Comparison of ENCODE assay signal across 13 cellular contexts in genomic region chr6:151284012-151284411, GRCh38. TPM values are rescaled to one million over a fixed set of nuclear protein-coding genes. Genes with fewer than 3 reads are reported as not detected.
A peak's percentile ranks its signal among the peaks of the same experiment; 100 is the strongest.
DNase-seq lines count a peak whose midpoint lies in the region; ATAC-seq, FAIRE-seq and TF ChIP-seq lines count a peak whose summit lies in the region.
"Had no signal": no experiment of that assay in that cellular context is flagged by ENCODE, and none has a peak within 500 bp of the region (broad histone marks: within the 10 kb centered on the region; RNA-seq: fewer than 3 reads in every experiment).

No MANE protein-coding gene starts in this region.

- no peak for TF ChIP-seq CTCF in keratinocyte (optimal IDR thresholded peaks at IDR 0.05 in 1 of 3, IDR thresholded peaks at IDR 0.05 in 1 of 3, conservative IDR thresholded peaks at IDR 0.05 in 1 of 3; ENCODE audit: extremely low read depth in 1 of 3, insufficient read depth in 2 of 3, low read length in 3 of 3)

- H2AFZ ChIP-seq in keratinocyte (ENCODE audit: control insufficient read depth, low read length): no peak overlapping the region

- no peaks in the 10 kb centered on the region for H3K79me2 ChIP-seq in keratinocyte (ENCODE audit: control insufficient read depth, insufficient read depth, low read length)

- peaks cover 0 to 9% (median 0%) of the 10 kb centered on the region in 11 experiments; a peak in 2 of 22 replicates for H3K27me3 ChIP-seq in BLaER1 treated with 17β-estradiol and CSF1 and Interleukin-3, amounts not matched to agents 10 nM and 100 nM
- no peaks in the 10 kb centered on the region for H3K27me3 ChIP-seq in keratinocyte (ENCODE audit: control insufficient read depth, extremely low read depth, insufficient read depth, low read length)

- peak; percentile 50 for DNase-seq in keratinocyte (ENCODE audit: low read depth, low spot score)
- DNase-seq in LoVo (ENCODE audit: low spot score): no peak
- DNase-seq in MV-4-11 (lab: John Stamatoyannopoulos, UW): no peak
- no peak for DNase-seq in ureter (ENCODE audit: low spot score)
- DNase-seq: activated naive CD8-positive, alpha-beta T cell treated with anti-CD3 and anti-CD28 coated beads, Interleukin-2, amount 10 ng/mL, durations not matched to agents 7 days and 5 days; effector CD8-positive, alpha-beta T cell; NCI-H2081 treated with DMSO at 0.1 percent for 48 hours had no signal

- peaks cover 0 to 94% (median 21%) of the 10 kb centered on the region in 11 experiments; a peak in 13 of 22 replicates for H4K20me1 ChIP-seq in BLaER1 treated with 17β-estradiol and CSF1 and Interleukin-3, amounts not matched to agents 10 nM and 100 nM
- H4K20me1 ChIP-seq in keratinocyte (ENCODE audit: control insufficient read depth, extremely low read depth, insufficient read depth, low read length): no peaks in the 10 kb centered on the region

- dilution Hi-C loops in keratinocyte (cut with MboI; ENCODE audit: extremely low pct_ligation_motif_present, low sequenced_read_pairs): no loop called here

- peaks cover 0 to 24% (median 9%) of the 10 kb centered on the region in 11 experiments; a peak in 13 of 22 replicates for H3K36me3 ChIP-seq in BLaER1 treated with 17β-estradiol and CSF1 and Interleukin-3, amounts not matched to agents 10 nM and 100 nM
- H3K36me3 ChIP-seq in keratinocyte (ENCODE audit: control insufficient read depth in 2 of 2, extremely low read depth in 1 of 2, insufficient read depth in 2 of 2, low read length in 2 of 2): no peaks in the 10 kb centered on the region

- ATAC-seq in GM21367 (IDR thresholded peaks at IDR 0.05; ENCODE audit: unreplicated experiment) (peak; percentile 53), HG03571 (IDR thresholded peaks at IDR 0.05; ENCODE audit: unreplicated experiment) (peak; percentile 48), HG03025 (IDR thresholded peaks at IDR 0.05; ENCODE audit: low FRiP score, unreplicated experiment) (no peak)
- ATAC-seq: Right ventricle myocardium inferior had no signal

- H3K9me1 ChIP-seq in keratinocyte (ENCODE audit: control insufficient read depth, extremely low read depth, insufficient read depth, low read length): no peaks in the 10 kb centered on the region

- peak overlapping the region; percentile 71 to 89 (median 82) for H3K4me2 ChIP-seq in BLaER1 treated with 17β-estradiol and CSF1 and Interleukin-3, amounts not matched to agents 10 nM and 100 nM
- H3K4me2 ChIP-seq in keratinocyte (ENCODE audit: control insufficient read depth, extremely low read depth, insufficient read depth, low read depth, low read length): no peak overlapping the region

- H3K4me3 ChIP-seq in BLaER1 treated with 17β-estradiol and CSF1 and Interleukin-3, amounts not matched to agents 10 nM and 100 nM: peak overlapping the region in 5 of 10 experiments; percentile 11 to 52 (median 39); a peak in 9 of 20 replicates
- H3K4me3 ChIP-seq in keratinocyte (ENCODE audit: control insufficient read depth in 2 of 3, extremely low read depth in 1 of 3, insufficient read depth in 2 of 3, low read depth in 1 of 3, low read length in 3 of 3): no peak overlapping the region

- H3K9ac ChIP-seq in BLaER1 treated with 17β-estradiol and CSF1 and Interleukin-3, amounts not matched to agents 10 nM and 100 nM: peak overlapping the region in 4 of 11 experiments; percentile 16 to 46 (median 32); a peak in 3 of 22 replicates
- H3K9ac ChIP-seq in keratinocyte (ENCODE audit: control insufficient read depth, extremely low read depth, insufficient read depth, low read length): no peak overlapping the region

- no peaks in the 10 kb centered on the region for H3K9me3 ChIP-seq in BLaER1 treated with 17β-estradiol and CSF1 and Interleukin-3, amounts not matched to agents 10 nM and 100 nM (replicated peaks in 1 of 11)
- H3K9me3 ChIP-seq in keratinocyte (ENCODE audit: control insufficient read depth, low read depth, low read length): no peaks in the 10 kb centered on the region

- H3K27ac ChIP-seq in BLaER1 treated with 17β-estradiol and CSF1 and Interleukin-3, amounts not matched to agents 10 nM and 100 nM: peak overlapping the region in 10 of 11 experiments; percentile 37 to 77 (median 61); a peak in 17 of 22 replicates
- no peak overlapping the region for H3K27ac ChIP-seq in keratinocyte (ENCODE audit: control insufficient read depth, insufficient read depth, low read length)

- peaks cover 57 to 91% (median 83%) of the 10 kb centered on the region in 10 experiments for H3K4me1 ChIP-seq in BLaER1 treated with 17β-estradiol and CSF1 and Interleukin-3, amounts not matched to agents 10 nM and 100 nM
- peaks cover 6% of the 10 kb centered on the region for H3K4me1 ChIP-seq in keratinocyte (ENCODE audit: control insufficient read depth, extremely low read depth, insufficient read depth, low read length)

- peak; percentile 91 for FAIRE-seq in keratinocyte (lab: Jason Lieb, UNC)

RNA-seq across cellular contexts. Expression of gene AKAP12, which starts 44.2 kb away (rescaled TPM):
- polyA plus RNA-seq in keratinocyte: 0.27 to 2.9 TPM (median 0.56 TPM) in 3 replicates
- polyA plus RNA-seq in keratinocyte (2011; ENCODE audit: low read depth): 1.1 TPM
- 0.19 and 0.35 TPM in 2 replicates for polyA plus RNA-seq in keratinocyte (2011; cell fraction: cytosol; rRNA removed)
- polyA plus RNA-seq in keratinocyte (2011; cell fraction: nucleus; rRNA removed): 1.4 and 1.8 TPM in 2 replicates
- 0.25 and 3.3 TPM in 2 replicates for polyA plus RNA-seq in keratinocyte (2012; ENCODE audit: low replicate concordance)
- 0.16 to 0.99 TPM (median 0.43 TPM) in 3 replicates for polyA minus RNA-seq in keratinocyte
- polyA minus RNA-seq in keratinocyte (2011; cell fraction: cytosol; rRNA and poly(A)+ RNA removed): not detected
- 0.95 and 1.1 TPM in 2 replicates for polyA minus RNA-seq in keratinocyte (2011; cell fraction: nucleus; rRNA and poly(A)+ RNA removed)
- 52.4 TPM for total RNA-seq in ureter
- polyA plus RNA-seq: naive thymus-derived CD4-positive, alpha-beta T cell had no signal
